In the genomic region with DNA sequence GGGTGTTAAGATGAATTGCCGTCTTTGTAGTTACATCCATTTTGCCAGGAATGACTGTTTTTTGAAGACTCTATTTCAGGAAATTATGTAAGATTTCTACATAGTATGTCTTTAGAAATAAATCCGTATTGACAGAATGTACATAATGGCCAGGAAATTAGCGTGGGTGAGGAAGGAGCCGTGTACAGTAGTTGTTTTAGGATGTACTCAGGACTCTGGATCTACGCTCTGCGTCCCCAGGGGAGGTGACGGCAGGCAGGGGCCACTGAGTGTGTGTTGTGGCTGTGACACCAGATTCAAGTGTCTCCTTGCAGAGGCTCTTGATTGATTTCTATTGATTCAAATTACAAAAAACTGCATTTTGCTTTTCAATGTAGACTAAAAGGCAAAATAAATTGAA, we compare ENCODE assay signal across 15 cellular contexts.
DNase-seq lines count a peak whose midpoint lies in the region; ATAC-seq and TF ChIP-seq lines count a peak whose summit lies in the region.
"Had no signal": no experiment of that assay in that cellular context is flagged by ENCODE, and none has a peak within 500 bp of the region (broad histone marks: within the 10 kb centered on the region; RNA-seq: fewer than 3 reads in every experiment).

No MANE protein-coding gene starts in this region.

- TF ChIP-seq POLR2A in suprapubic skin (IDR thresholded peaks at IDR 0.05) = no peak

- H3K4me1 ChIP-seq in CD4-positive, alpha-beta memory T cell (ENCODE audit: insufficient read depth, low read length) = peaks cover 11% of the 10 kb centered on the region
- H3K4me1 ChIP-seq in lower lobe of right lung = no peaks in the 10 kb centered on the region
- H3K4me1 ChIP-seq in suprapubic skin = no peaks in the 10 kb centered on the region

- H3K27me3 ChIP-seq in CD4-positive, alpha-beta memory T cell (ENCODE audit: insufficient read depth, low read length) = no peaks in the 10 kb centered on the region
- H3K27me3 ChIP-seq in neural cell (ENCODE audit: insufficient read depth, low read depth, low read length) (no peaks in the 10 kb centered on the region), lower lobe of right lung (ENCODE audit: low read depth) (no peaks in the 10 kb centered on the region), suprapubic skin (peaks cover 23% of the 10 kb centered on the region)

- no peaks in the 10 kb centered on the region for H3K9me3 Mint-ChIP-seq in CD4-positive, alpha-beta memory T cell
- H3K9me3 Mint-ChIP-seq in activated CD8-positive, alpha-beta T cell treated with anti-CD3 and anti-CD28 coated beads for 36 hours = no peaks in the 10 kb centered on the region
- H3K9me3 Mint-ChIP-seq: CD4-positive, alpha-beta T cell had no signal

- TF ChIP-seq EP300 in neural cell (conservative IDR thresholded peaks at IDR 0.05; ENCODE audit: poor library complexity, severe bottlenecking) (no peak), suprapubic skin (IDR thresholded peaks at IDR 0.05) (no peak)

- DNase-seq in CD4-positive, alpha-beta memory T cell = no peak
- DNase-seq in activated CD8-positive, alpha-beta T cell treated with anti-CD3 and anti-CD28 coated beads for 36 hours = no peak
- DNase-seq in lower lobe of right lung (no peak), COLO829 (ENCODE audit: low spot score) (no peak), suprapubic skin (ENCODE audit: low spot score in 2 of 2) (no peak)
- DNase-seq: CD4-positive, alpha-beta T cell; COR-L47; DMS153; DMS79 treated with DMSO at 0.1 percent for 48 hours; EL; GM23248 had no signal

- no peak for TF ChIP-seq RAD21 in neural cell (conservative IDR thresholded peaks at IDR 0.05)

- ATAC-seq in activated CD8-positive, alpha-beta T cell treated with anti-CD3 and anti-CD28 coated beads for 36 hours = no peak
- ATAC-seq in lower lobe of right lung = no peak
- ATAC-seq: HCT116, HepG2 had no signal

- no peak overlapping the region for H3K9ac ChIP-seq in neural cell (ENCODE audit: low read length)
- H3K9ac ChIP-seq: BLaER1 treated with 17β-estradiol and CSF1 and Interleukin-3, amounts not matched to agents 10 nM and 100 nM; GM23248 had no signal

- H3K36me3 Mint-ChIP-seq in CD4-positive, alpha-beta memory T cell = no peaks in the 10 kb centered on the region
- no peaks in the 10 kb centered on the region for H3K36me3 Mint-ChIP-seq in activated CD8-positive, alpha-beta T cell treated with anti-CD3 and anti-CD28 coated beads for 36 hours (ENCODE audit: low read depth)

- peak overlapping the region in 5 of 8 donors; percentile 3 to 78 (median 24) for H3K4me3 Mint-ChIP-seq in CD4-positive, alpha-beta memory T cell
- H3K4me3 Mint-ChIP-seq in activated CD8-positive, alpha-beta T cell treated with anti-CD3 and anti-CD28 coated beads for 36 hours = peak overlapping the region; percentile 73

- no peak overlapping the region for H3K4me3 ChIP-seq in CD4-positive, alpha-beta memory T cell (ENCODE audit: low read length in 2 of 2)
- H3K4me3 ChIP-seq in neural cell (ENCODE audit: low read length) = no peak overlapping the region
- H3K4me3 ChIP-seq in lower lobe of right lung = no peak overlapping the region
- no peak overlapping the region for H3K4me3 ChIP-seq in suprapubic skin
- H3K4me3 ChIP-seq: BLaER1 treated with 17β-estradiol and CSF1 and Interleukin-3, amounts not matched to agents 10 nM and 100 nM; GM23248 had no signal

- intact Hi-C loops in CD4-positive, alpha-beta memory T cell (cut with micrococcal nuclease) = loop anchor here (5.0 kb wide), 1 partner anchor 73 kb away; no protein-coding TSS in a partner anchor
- intact Hi-C loops in activated CD8-positive, alpha-beta T cell treated with anti-CD3 and anti-CD28 coated beads for 36 hours (cut with micrococcal nuclease) = no loop called here
- intact Hi-C loops in lower lobe of right lung (cut with DNase I) = no loop called here

- H3K36me3 ChIP-seq in CD4-positive, alpha-beta memory T cell (ENCODE audit: insufficient read depth, low read length) = no peaks in the 10 kb centered on the region
- H3K36me3 ChIP-seq in neural cell (ENCODE audit: insufficient read depth, low read length) (peaks cover 24% of the 10 kb centered on the region), lower lobe of right lung (no peaks in the 10 kb centered on the region), suprapubic skin (no peaks in the 10 kb centered on the region)
- H3K36me3 ChIP-seq: BLaER1 treated with 17β-estradiol and CSF1 and Interleukin-3, amounts not matched to agents 10 nM and 100 nM had no signal

- no peaks in the 10 kb centered on the region for H3K9me2 ChIP-seq in neural cell (ENCODE audit: insufficient read depth, low read length)

- H2AFZ ChIP-seq in neural cell (ENCODE audit: low read depth, low read length) = no peak overlapping the region
- H2AFZ ChIP-seq: GM23248 had no signal

- WGBS in suprapubic skin = 88% methylated on average over 7 of the region's 7 CpGs

- H3K4me1 Mint-ChIP-seq in CD4-positive, alpha-beta memory T cell = peaks cover 15 to 41% (median 26%) of the 10 kb centered on the region in 4 donors
- peaks cover 28% of the 10 kb centered on the region for H3K4me1 Mint-ChIP-seq in activated CD8-positive, alpha-beta T cell treated with anti-CD3 and anti-CD28 coated beads for 36 hours (ENCODE audit: low read depth)

- CTCF ChIA-PET in CD4-positive, alpha-beta memory T cell (lab: Charles Lee; ENCODE audit: partially characterized antibody) = interaction anchor here (1.3 kb wide), 1 partner anchor 38 kb away, joined by 3 read pairs; no protein-coding TSS in a partner anchor
- CTCF ChIA-PET in activated CD8-positive, alpha-beta T cell treated with anti-CD3 and anti-CD28 coated beads for 36 hours (lab: Charles Lee) = interaction anchor here (0.9 kb wide), 1 partner anchor 143 kb away, joined by 3 read pairs; no protein-coding TSS in a partner anchor

- no peaks in the 10 kb centered on the region for H3F3A ChIP-seq in neural cell (ENCODE audit: insufficient read depth, low read length, poor library complexity, severe bottlenecking)

- no peaks in the 10 kb centered on the region for H4K20me1 ChIP-seq in neural cell (ENCODE audit: insufficient read depth)
- H4K20me1 ChIP-seq: BLaER1 treated with 17β-estradiol and CSF1 and Interleukin-3, amounts not matched to agents 10 nM and 100 nM had no signal

- no peaks in the 10 kb centered on the region for H3K9me3 ChIP-seq in CD4-positive, alpha-beta memory T cell (ENCODE audit: control insufficient read depth in 1 of 2, low read length in 2 of 2)
- no peaks in the 10 kb centered on the region for H3K9me3 ChIP-seq in neural cell (ENCODE audit: low read length)
- no peaks in the 10 kb centered on the region for H3K9me3 ChIP-seq in lower lobe of right lung
- no peaks in the 10 kb centered on the region for H3K9me3 ChIP-seq in suprapubic skin

- TF ChIP-seq CTCF in activated CD8-positive, alpha-beta T cell treated with anti-CD3 and anti-CD28 coated beads for 36 hours (IDR thresholded peaks at IDR 0.05) = no peak
- TF ChIP-seq CTCF in neural cell (IDR thresholded peaks at IDR 0.05; ENCODE audit: poor library complexity, severe bottlenecking) (no peak), lower lobe of right lung (IDR thresholded peaks at IDR 0.05) (no peak), suprapubic skin (IDR thresholded peaks at IDR 0.05) (no peak)

- POLR2A ChIA-PET in CD4-positive, alpha-beta memory T cell (lab: Charles Lee; ENCODE audit: partially characterized antibody) = interaction anchor here (0.6 to 2.0 kb wide), 4 partner anchors 9 to 733 kb away, joined by 3 to 13 read pairs (median 4); no protein-coding TSS in a partner anchor
- POLR2A ChIA-PET in activated CD8-positive, alpha-beta T cell treated with anti-CD3 and anti-CD28 coated beads for 36 hours (lab: Charles Lee) = interaction anchor here (1.0 to 1.4 kb wide), 2 partner anchors 26 to 98 kb away, joined by 3 read pairs; no protein-coding TSS in a partner anchor

- H3K79me2 ChIP-seq in neural cell (replicated peaks; ENCODE audit: insufficient read depth, low read length) = peaks cover 4% of the 10 kb centered on the region

- no peak overlapping the region for H3K4me2 ChIP-seq in neural cell (ENCODE audit: low read length)

- H3K27ac Mint-ChIP-seq in CD4-positive, alpha-beta memory T cell = peak overlapping the region in 6 of 7 donors; percentile 13 to 76 (median 61)
- no peak overlapping the region for H3K27ac Mint-ChIP-seq in activated CD8-positive, alpha-beta T cell treated with anti-CD3 and anti-CD28 coated beads for 36 hours

- H3K27me3 Mint-ChIP-seq in CD4-positive, alpha-beta memory T cell = peaks cover 0 to 2% of the 10 kb centered on the region in 2 donors
- H3K27me3 Mint-ChIP-seq in activated CD8-positive, alpha-beta T cell treated with anti-CD3 and anti-CD28 coated beads for 36 hours = no peaks in the 10 kb centered on the region
- H3K27me3 Mint-ChIP-seq: CD4-positive, alpha-beta T cell had no signal

- H3K27ac ChIP-seq in CD4-positive, alpha-beta memory T cell (ENCODE audit: low read depth, low read length) = no peak overlapping the region
- H3K27ac ChIP-seq in neural cell (ENCODE audit: low read length) (peak overlapping the region; percentile 58), lower lobe of right lung (no peak overlapping the region), suprapubic skin (no peak overlapping the region)
- H3K27ac ChIP-seq: BLaER1 treated with 17β-estradiol and CSF1 and Interleukin-3, amounts not matched to agents 10 nM and 100 nM; GM23248 had no signal

TF ChIP-seq in neural cell, 6 proteins besides CTCF, POLR2A, EP300 and RAD21 (continues in another document):
- TF ChIP-seq, protein P1, sequence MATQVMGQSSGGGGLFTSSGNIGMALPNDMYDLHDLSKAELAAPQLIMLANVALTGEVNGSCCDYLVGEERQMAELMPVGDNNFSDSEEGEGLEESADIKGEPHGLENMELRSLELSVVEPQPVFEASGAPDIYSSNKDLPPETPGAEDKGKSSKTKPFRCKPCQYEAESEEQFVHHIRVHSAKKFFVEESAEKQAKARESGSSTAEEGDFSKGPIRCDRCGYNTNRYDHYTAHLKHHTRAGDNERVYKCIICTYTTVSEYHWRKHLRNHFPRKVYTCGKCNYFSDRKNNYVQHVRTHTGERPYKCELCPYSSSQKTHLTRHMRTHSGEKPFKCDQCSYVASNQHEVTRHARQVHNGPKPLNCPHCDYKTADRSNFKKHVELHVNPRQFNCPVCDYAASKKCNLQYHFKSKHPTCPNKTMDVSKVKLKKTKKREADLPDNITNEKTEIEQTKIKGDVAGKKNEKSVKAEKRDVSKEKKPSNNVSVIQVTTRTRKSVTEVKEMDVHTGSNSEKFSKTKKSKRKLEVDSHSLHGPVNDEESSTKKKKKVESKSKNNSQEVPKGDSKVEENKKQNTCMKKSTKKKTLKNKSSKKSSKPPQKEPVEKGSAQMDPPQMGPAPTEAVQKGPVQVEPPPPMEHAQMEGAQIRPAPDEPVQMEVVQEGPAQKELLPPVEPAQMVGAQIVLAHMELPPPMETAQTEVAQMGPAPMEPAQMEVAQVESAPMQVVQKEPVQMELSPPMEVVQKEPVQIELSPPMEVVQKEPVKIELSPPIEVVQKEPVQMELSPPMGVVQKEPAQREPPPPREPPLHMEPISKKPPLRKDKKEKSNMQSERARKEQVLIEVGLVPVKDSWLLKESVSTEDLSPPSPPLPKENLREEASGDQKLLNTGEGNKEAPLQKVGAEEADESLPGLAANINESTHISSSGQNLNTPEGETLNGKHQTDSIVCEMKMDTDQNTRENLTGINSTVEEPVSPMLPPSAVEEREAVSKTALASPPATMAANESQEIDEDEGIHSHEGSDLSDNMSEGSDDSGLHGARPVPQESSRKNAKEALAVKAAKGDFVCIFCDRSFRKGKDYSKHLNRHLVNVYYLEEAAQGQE (IDR thresholded peaks at IDR 0.05; ENCODE audit: borderline replicate concordance) = no peak
- no peak for TF ChIP-seq TAF1 (IDR thresholded peaks at IDR 0.05; ENCODE audit: low read depth)
